In the genomic region with DNA sequence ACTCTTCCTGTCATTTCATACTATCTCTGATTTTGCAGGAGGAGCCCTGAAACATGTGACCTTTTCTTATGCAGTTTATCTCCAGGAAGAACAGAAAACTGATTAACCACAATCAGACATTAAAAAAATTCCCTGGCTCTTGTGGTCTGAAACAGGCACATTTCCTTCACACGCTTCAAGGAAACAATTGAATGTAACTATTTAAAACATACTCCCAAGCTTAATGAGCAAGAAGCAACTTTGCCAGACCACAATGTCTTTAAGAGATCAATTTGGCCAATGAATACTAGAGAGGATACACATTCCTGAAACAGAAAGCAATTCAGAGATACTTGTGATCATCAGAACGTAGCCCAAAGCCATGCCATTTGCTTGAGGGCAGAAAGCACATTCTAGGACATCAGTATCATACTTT, we compare ENCODE assay signal across 8 cellular contexts.
DNase-seq lines count a peak whose midpoint lies in the region; FAIRE-seq and TF ChIP-seq lines count a peak whose summit lies in the region.

No MANE protein-coding gene starts in this region.

- no peak overlapping the region for H4K8ac ChIP-seq in H9 (replicated peaks; ENCODE audit: insufficient read length, low read depth, low read length)

- no peaks in the 10 kb centered on the region for H3K23me2 ChIP-seq in H9 (ENCODE audit: insufficient read length, low read depth, low read length, poor library complexity, severe bottlenecking)

- no peaks in the 10 kb centered on the region for H3K27me3 ChIP-seq in H9 (ENCODE audit: insufficient read depth, low read length)
- no peaks in the 10 kb centered on the region for H3K27me3 ChIP-seq in tibial artery
- H3K27me3 ChIP-seq in small intestine (ENCODE audit: control insufficient read depth in 2 of 2, insufficient read depth in 2 of 2, low read length in 2 of 2), result no peaks in the 10 kb centered on the region

- no peak overlapping the region for H2AK5ac ChIP-seq in H9 (ENCODE audit: insufficient read length, low read length)

- WGBS in H9 (ENCODE audit: extremely low coverage, insufficient read length, low lambda C conversion rate), result no CpG with 5 or more reads among the region's 2 CpGs
- 18 to 42% (median 36%) methylated on average over 2 of the region's 2 CpGs for WGBS in small intestine, 3 donors

- H3K9me3 Mint-ChIP-seq in H9 (no peaks in the 10 kb centered on the region), mesothelial cell of epicardium (no peaks in the 10 kb centered on the region), type B pancreatic cell (peaks cover 6% of the 10 kb centered on the region)
- H3K9me3 Mint-ChIP-seq in activated T-helper 1 cell treated with anti-CD3 and anti-CD28 coated beads, Interleukin-12 subunit alpha, Interleukin-12 subunit beta, Interleukin-2, Interleukin-4 antibody, amounts not matched to agents 30 ng/mL and 10 ng/mL and 1 ng/mL, durations not matched to agents 14 hours and 24 hours and 36 hours, result no peaks in the 10 kb centered on the region

- no peak overlapping the region for H2BK20ac ChIP-seq in H9 (ENCODE audit: low read depth, low read length, poor library complexity, severe bottlenecking)

- no peak overlapping the region for H4K5ac ChIP-seq in H9 (ENCODE audit: insufficient read length, low read depth, low read length)

- H3K27ac ChIP-seq in H9 (ENCODE audit: insufficient read length, low read depth, low read length) (no peak overlapping the region), tibial artery (no peak overlapping the region), small intestine (ENCODE audit: low read depth in 1 of 2, low read length in 1 of 2) (peak overlapping the region in 1 of 2 donors; percentile 74)

- H3K36me3 ChIP-seq in tibial artery (peaks cover 0 to 2% (median 0%) of the 10 kb centered on the region in 3 donors), small intestine (ENCODE audit: control insufficient read depth in 2 of 2, insufficient read depth in 2 of 2, low read length in 2 of 2) (no peaks in the 10 kb centered on the region)

- H3K79me2 ChIP-seq in H9 (ENCODE audit: insufficient read depth, low read length), result peaks cover 2% of the 10 kb centered on the region; the same call in 1 of the 2 replicates

- no peaks in the 10 kb centered on the region for H4K20me1 ChIP-seq in H9 (ENCODE audit: control insufficient read depth, insufficient read depth, insufficient read length)

- no peak overlapping the region for H2BK120ac ChIP-seq in H9 (ENCODE audit: low read depth, low read length, poor library complexity, severe bottlenecking)

- no peak overlapping the region for H4K91ac ChIP-seq in H9 (ENCODE audit: insufficient read length, low read depth, low read length)

- no peak for FAIRE-seq in small intestine (lab: Jason Lieb, UNC)

- no peak overlapping the region for H3K56ac ChIP-seq in H9 (ENCODE audit: insufficient read length, low read depth, low read length)

- H3K23ac ChIP-seq in H9 (ENCODE audit: insufficient read length, low read depth, low read length), result no peak overlapping the region

- H3K27ac Mint-ChIP-seq in H9 (peak overlapping the region in 2 of 3 experiments; percentile 14 to 49; a peak in 3 of 7 replicates), mesothelial cell of epicardium (peak overlapping the region; percentile 85), type B pancreatic cell (no peak overlapping the region)
- H3K27ac Mint-ChIP-seq in activated T-helper 1 cell treated with anti-CD3 and anti-CD28 coated beads, Interleukin-12 subunit alpha, Interleukin-12 subunit beta, Interleukin-2, Interleukin-4 antibody, amounts not matched to agents 30 ng/mL and 10 ng/mL and 1 ng/mL, durations not matched to agents 14 hours and 24 hours and 36 hours, result peak overlapping the region; percentile 96

- no peak overlapping the region for H3K4ac ChIP-seq in H9 (ENCODE audit: low read depth, low read length)

- no peak overlapping the region for H3K14ac ChIP-seq in H9 (ENCODE audit: insufficient read depth, low read length)

- H3K4me1 Mint-ChIP-seq in H9, result peaks cover 52 to 53% of the 10 kb centered on the region in 2 experiments
- H3K4me1 Mint-ChIP-seq in activated T-helper 1 cell treated with anti-CD3 and anti-CD28 coated beads, Interleukin-12 subunit alpha, Interleukin-12 subunit beta, Interleukin-2, Interleukin-4 antibody, amounts not matched to agents 30 ng/mL and 10 ng/mL and 1 ng/mL, durations not matched to agents 14 hours and 24 hours and 36 hours (ENCODE audit: low read depth), result peaks cover 91% of the 10 kb centered on the region
- H3K4me1 Mint-ChIP-seq in mesothelial cell of epicardium, result peaks cover 69% of the 10 kb centered on the region
- H3K4me1 Mint-ChIP-seq in type B pancreatic cell (ENCODE audit: unreplicated experiment), result peaks cover 42% of the 10 kb centered on the region

- no peaks in the 10 kb centered on the region for H3K79me1 ChIP-seq in H9 (ENCODE audit: insufficient read depth, low read depth, low read length, poor library complexity, severe bottlenecking)

- H3K9me3 ChIP-seq in H9 (ENCODE audit: control insufficient read depth, low read depth, low read length), result no peaks in the 10 kb centered on the region
- no peaks in the 10 kb centered on the region for H3K9me3 ChIP-seq in tibial artery
- H3K9me3 ChIP-seq in small intestine (ENCODE audit: control insufficient read depth, low read depth), result no peaks in the 10 kb centered on the region

- peak; percentile 19 for DNase-seq in GF-D8 (lab: John Stamatoyannopoulos, UW)
- DNase-seq in H9, result no peak
- no peak for DNase-seq in activated T-helper 1 cell treated with anti-CD3 and anti-CD28 coated beads, Interleukin-12 subunit alpha, Interleukin-12 subunit beta, Interleukin-2, Interleukin-4 antibody, amounts not matched to agents 30 ng/mL and 10 ng/mL and 1 ng/mL, durations not matched to agents 14 hours and 24 hours and 36 hours (ENCODE audit: low spot score)
- DNase-seq in mesothelial cell of epicardium (ENCODE audit: low spot score in 2 of 2, unreplicated experiment in 2 of 2), result no peak
- DNase-seq in posterior cingulate gyrus, result no peak
- DNase-seq in tibial artery, result no peak
- DNase-seq in small intestine, result no peak
- DNase-seq in type B pancreatic cell (ENCODE audit: extremely low spot score, unreplicated experiment), result no peak

- no peak overlapping the region for H3K18ac ChIP-seq in H9 (ENCODE audit: insufficient read length, low read depth, low read length)

- H3K27me3 Mint-ChIP-seq in H9 (ENCODE audit: low read depth), result no peaks in the 10 kb centered on the region
- H3K27me3 Mint-ChIP-seq in activated T-helper 1 cell treated with anti-CD3 and anti-CD28 coated beads, Interleukin-12 subunit alpha, Interleukin-12 subunit beta, Interleukin-2, Interleukin-4 antibody, amounts not matched to agents 30 ng/mL and 10 ng/mL and 1 ng/mL, durations not matched to agents 14 hours and 24 hours and 36 hours (ENCODE audit: insufficient read depth), result no peaks in the 10 kb centered on the region
- no peaks in the 10 kb centered on the region for H3K27me3 Mint-ChIP-seq in mesothelial cell of epicardium (ENCODE audit: low read depth)
- no peaks in the 10 kb centered on the region for H3K27me3 Mint-ChIP-seq in type B pancreatic cell

- no peak overlapping the region for H2AFZ ChIP-seq in H9 (ENCODE audit: low read length)

- H3K4me1 ChIP-seq in H9 (ENCODE audit: insufficient read depth, low read length), result peaks cover 6% of the 10 kb centered on the region
- peaks cover 0 to 43% (median 11%) of the 10 kb centered on the region in 4 donors for H3K4me1 ChIP-seq in tibial artery
- H3K4me1 ChIP-seq in small intestine (ENCODE audit: control insufficient read depth in 2 of 2, insufficient read depth in 1 of 2, low read depth in 1 of 2, low read length in 1 of 2), result peaks cover 0 to 22% of the 10 kb centered on the region in 2 donors

- no peak overlapping the region for H3T11ph ChIP-seq in H9 (ENCODE audit: low read length)

- no peak overlapping the region for H3K4me2 ChIP-seq in H9 (ENCODE audit: insufficient read depth, insufficient read length, low read length)

- no peak overlapping the region for H2BK12ac ChIP-seq in H9 (ENCODE audit: insufficient read length, low read depth, low read length)

- peaks cover 0 to 4% (median 4%) of the 10 kb centered on the region in 3 experiments; a peak in 3 of 7 replicates for H3K36me3 Mint-ChIP-seq in H9 (ENCODE audit: insufficient read depth in 1 of 3, low read depth in 3 of 3)
- peaks cover 28% of the 10 kb centered on the region for H3K36me3 Mint-ChIP-seq in activated T-helper 1 cell treated with anti-CD3 and anti-CD28 coated beads, Interleukin-12 subunit alpha, Interleukin-12 subunit beta, Interleukin-2, Interleukin-4 antibody, amounts not matched to agents 30 ng/mL and 10 ng/mL and 1 ng/mL, durations not matched to agents 14 hours and 24 hours and 36 hours (ENCODE audit: low read depth)
- H3K36me3 Mint-ChIP-seq in mesothelial cell of epicardium, result no peaks in the 10 kb centered on the region
- peaks cover 4% of the 10 kb centered on the region for H3K36me3 Mint-ChIP-seq in type B pancreatic cell

- no peak overlapping the region for H2BK15ac ChIP-seq in H9 (ENCODE audit: low read depth, low read length)

- intact Hi-C loops in activated T-helper 1 cell treated with anti-CD3 and anti-CD28 coated beads, Interleukin-12 subunit alpha, Interleukin-12 subunit beta, Interleukin-2, Interleukin-4 antibody, amounts not matched to agents 30 ng/mL and 10 ng/mL and 1 ng/mL, durations not matched to agents 14 hours and 24 hours and 36 hours (cut with micrococcal nuclease), result loop anchor here (2.0 to 5.0 kb wide), 3 partner anchors 34 to 78 kb away; no protein-coding TSS in a partner anchor
- intact Hi-C loops in posterior cingulate gyrus (cut with DNase I), result no loop called here
- intact Hi-C loops in tibial artery (cut with DNase I; ENCODE audit: low total_unique reads), result no loop called here

- H3K9ac ChIP-seq in H9 (ENCODE audit: extremely low read depth, insufficient read length, low read length), result no peak overlapping the region

- H2BK5ac ChIP-seq in H9 (ENCODE audit: insufficient read length, low read length), result no peak overlapping the region

- H3K4me3 Mint-ChIP-seq in H9, result no peak overlapping the region
- H3K4me3 Mint-ChIP-seq in activated T-helper 1 cell treated with anti-CD3 and anti-CD28 coated beads, Interleukin-12 subunit alpha, Interleukin-12 subunit beta, Interleukin-2, Interleukin-4 antibody, amounts not matched to agents 30 ng/mL and 10 ng/mL and 1 ng/mL, durations not matched to agents 14 hours and 24 hours and 36 hours, result peak overlapping the region; percentile 75
- peak overlapping the region; percentile 7 for H3K4me3 Mint-ChIP-seq in mesothelial cell of epicardium
- H3K4me3 Mint-ChIP-seq in type B pancreatic cell, result no peak overlapping the region

- H3K4me3 ChIP-seq in tibial artery (no peak overlapping the region), small intestine (ENCODE audit: low read depth in 1 of 2, low read length in 2 of 2) (no peak overlapping the region)

- TF ChIP-seq CTCF in H9 (conservative IDR thresholded peaks at IDR 0.05) (no peak), mesothelial cell of epicardium (IDR thresholded peaks at IDR 0.05; ENCODE audit: unreplicated experiment) (no peak), tibial artery (IDR thresholded peaks at IDR 0.05) (no peak), type B pancreatic cell (conservative IDR thresholded peaks at IDR 0.05) (no peak)

Comparison
In these comparisons a context has a peak if more than half of its experiments do, and no peak if none do; other contexts are left out.
1. H3K4me3 Mint-ChIP-seq: peak in activated T-helper 1 cell treated with anti-CD3 and anti-CD28 coated beads, Interleukin-12 subunit alpha, Interleukin-12 subunit beta, Interleukin-2, Interleukin-4 antibody, amounts not matched to agents 30 ng/mL and 10 ng/mL and 1 ng/mL, durations not matched to agents 14 hours and 24 hours and 36 hours (single experiment) and mesothelial cell of epicardium (single experiment); none in H9 (0 of 2) and type B pancreatic cell (single experiment).